Comparison of ENCODE assay signal across 24 cellular contexts in genomic region chr3:126364130-126364695, GRCh38. TPM values are rescaled to one million over a fixed set of nuclear protein-coding genes. Genes with fewer than 3 reads are reported as not detected.
"Had no signal": no experiment of that assay in that cellular context is flagged by ENCODE, and none has a peak within 500 bp of the region (broad histone marks: within the 10 kb centered on the region; RNA-seq: fewer than 3 reads in every experiment).

No MANE protein-coding gene starts in this region.

- H3K36me3 ChIP-seq: cardiac muscle cell, left ventricle myocardium inferior, neural progenitor cell, pancreas, thyroid gland, uterus, WERI-Rb-1 had no signal

- H3K27ac ChIP-seq: cardiac muscle cell, epithelial cell of prostate, hepatocyte, left ventricle myocardium inferior, neural progenitor cell, pancreas, thyroid gland, uterus, WERI-Rb-1 had no signal

- H3K4me2 ChIP-seq: hepatocyte, neural progenitor cell had no signal

- ATAC-seq: mucosa of descending colon, pancreas had no signal

- H3K4me1 ChIP-seq: left ventricle myocardium inferior, neural progenitor cell, thyroid gland, uterus had no signal

- H3K9ac ChIP-seq: neural progenitor cell had no signal

- H3K27me3 ChIP-seq: cardiac muscle cell, pancreas, thyroid gland, uterus had no signal

- H3K4me3 ChIP-seq: cardiac muscle cell, hepatocyte, left ventricle myocardium inferior, mucosa of descending colon, neural progenitor cell, pancreas, thyroid gland, uterus had no signal

- H2AFZ ChIP-seq: hepatocyte, neural progenitor cell had no signal

- H3K79me2 ChIP-seq: hepatocyte had no signal

- FAIRE-seq: pancreas had no signal

- H3K9me3 ChIP-seq: mucosa of descending colon, pancreas, thyroid gland, uterus had no signal

- DNase-seq: activated CD4-positive, alpha-beta T cell treated with anti-CD3 and anti-CD28 coated beads, Interleukin-2, amount 50 U/mL, for 4 hours; activated naive CD4-positive, alpha-beta T cell; activated naive CD8-positive, alpha-beta T cell treated with anti-CD3 and anti-CD28 coated beads for 36 hours; amniotic stem cell; foreskin fibroblast; islet precursor cell; left ventricle myocardium inferior; naive B cell; stimulated activated CD4-positive, alpha-beta T cell treated with anti-CD3 and anti-CD28 coated beads, Interleukin-1b, Interleukin-23, amount 100 ng/mL, for 48 hours; stimulated activated CD8-positive, alpha-beta memory T cell treated with anti-CD3 and anti-CD28 coated beads, Interleukin-4, amount 100 ng/mL, for 48 hours; stimulated activated naive CD4-positive, alpha-beta T cell; thyroid gland; uterus; WERI-Rb-1 had no signal

RNA-seq across cellular contexts. Expression of gene KLF15, which starts 7.0 kb away (rescaled TPM):
- total RNA-seq: T-helper 2 cell treated with Interferon-gamma antibody and Interleukin-4, amounts not matched to agents 100 ng/mL and 5 ng/mL, for 36 hours had no signal

RNA-seq across cellular contexts. Expression of gene CFAP100, which starts 30.5 kb away (rescaled TPM):
- total RNA-seq: activated CD8-positive, alpha-beta memory T cell treated with anti-CD3 and anti-CD28 coated beads for 36 hours; activated naive CD8-positive, alpha-beta T cell treated with anti-CD3 and anti-CD28 coated beads for 36 hours; activated T-helper 1 cell treated with anti-CD3 and anti-CD28 coated beads, Interleukin-12 subunit alpha, Interleukin-12 subunit beta, Interleukin-2, Interleukin-4 antibody, amounts not matched to agents 30 ng/mL and 10 ng/mL and 1 ng/mL, durations not matched to agents 14 hours and 24 hours and 36 hours; cardiac muscle cell; dermis microvascular lymphatic vessel endothelial cell; hepatocyte; left ventricle myocardium inferior; mucosa of descending colon; pancreas; T-helper 2 cell treated with Interferon-gamma antibody and Interleukin-4, amounts not matched to agents 100 ng/mL and 5 ng/mL, for 36 hours; thyroid gland had no signal
- polyA plus RNA-seq: cardiac muscle cell, hepatocyte, pancreas had no signal
